Comparison of ENCODE assay signal across 22 cellular contexts in genomic region chr3:168443967-168444366, GRCh38.
"Had no signal": no experiment of that assay in that cellular context is flagged by ENCODE, and none has a peak within 500 bp of the region (broad histone marks: within the 10 kb centered on the region; RNA-seq: fewer than 3 reads in every experiment).

No MANE protein-coding gene starts in this region.

- H2AFZ ChIP-seq: hepatocyte had no signal

- H3K36me3 ChIP-seq: esophagus muscularis mucosa, gastroesophageal sphincter, heart left ventricle, left ventricle myocardium inferior, lower lobe of right lung had no signal

- H3K4me3 Mint-ChIP-seq: immature natural killer cell; naive thymus-derived CD4-positive, alpha-beta T cell had no signal

- H3K9me3 ChIP-seq: esophagus muscularis mucosa, gastroesophageal sphincter, heart left ventricle, left ventricle myocardium inferior, lower lobe of right lung had no signal

- H3K4me1 Mint-ChIP-seq: immature natural killer cell; naive thymus-derived CD4-positive, alpha-beta T cell had no signal

- H3K27me3 ChIP-seq: dorsolateral prefrontal cortex, esophagus muscularis mucosa, foreskin keratinocyte, gastroesophageal sphincter, hepatocyte had no signal

- H3K4me2 ChIP-seq: hepatocyte had no signal

- H3K4me3 ChIP-seq: coronary artery, dorsolateral prefrontal cortex, esophagus muscularis mucosa, gastroesophageal sphincter, heart left ventricle, hepatocyte, left ventricle myocardium inferior, lower lobe of right lung had no signal

- ATAC-seq: foreskin keratinocyte; gastroesophageal sphincter; heart left ventricle; left colon; left lobe of liver; lower lobe of right lung; naive thymus-derived CD4-positive, alpha-beta T cell had no signal

- H3K79me2 ChIP-seq: hepatocyte had no signal

- H3K36me3 Mint-ChIP-seq: immature natural killer cell; naive thymus-derived CD4-positive, alpha-beta T cell had no signal

- DNase-seq: dermis blood vessel endothelial cell; dorsolateral prefrontal cortex; effector CD4-positive, alpha-beta T cell; effector memory CD4-positive, alpha-beta T cell; foreskin keratinocyte; heart left ventricle; hypothalamus; immature natural killer cell; islet precursor cell; kidney; kidney glomerular epithelial cell; left colon; left ventricle myocardium inferior; lower lobe of right lung; mesenchymal stem cell; midbrain; naive thymus-derived CD4-positive, alpha-beta T cell had no signal

- H3K9me3 Mint-ChIP-seq: naive thymus-derived CD4-positive, alpha-beta T cell had no signal

- H3K4me1 ChIP-seq: esophagus muscularis mucosa, foreskin keratinocyte, gastroesophageal sphincter, heart left ventricle, left ventricle myocardium inferior, lower lobe of right lung had no signal

- H3K27ac Mint-ChIP-seq: immature natural killer cell; naive thymus-derived CD4-positive, alpha-beta T cell had no signal

- H3K27me3 Mint-ChIP-seq: naive thymus-derived CD4-positive, alpha-beta T cell had no signal

- H3K27ac ChIP-seq: coronary artery, dorsolateral prefrontal cortex, esophagus muscularis mucosa, foreskin keratinocyte, gastroesophageal sphincter, heart left ventricle, hepatocyte, left ventricle myocardium inferior, lower lobe of right lung had no signal
